1 cellular context compared by ENCODE assay signal in the genomic region with DNA sequence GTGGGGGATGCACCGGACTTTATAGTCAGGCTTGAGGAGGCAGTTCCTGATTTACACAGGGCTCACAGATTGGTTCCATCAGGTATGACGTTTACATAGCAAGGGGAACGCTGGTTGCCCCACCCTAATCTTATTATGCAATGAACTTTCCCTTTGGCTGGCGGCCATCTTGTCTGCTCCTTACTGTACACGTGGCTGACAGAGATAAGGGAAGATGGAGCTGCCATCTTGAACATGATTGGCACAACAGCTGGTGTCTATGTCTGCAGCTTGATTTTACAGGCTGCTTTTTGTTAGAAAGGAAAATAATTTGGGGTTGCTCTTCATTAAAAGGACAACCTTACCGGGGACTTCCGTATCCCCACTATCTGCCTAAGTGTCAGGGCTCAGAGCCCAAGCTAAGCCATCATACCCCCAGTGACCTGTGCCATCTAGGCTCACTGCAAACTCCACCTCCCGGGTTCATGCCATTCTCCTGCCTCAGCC.
A peak's percentile ranks its signal among the peaks of the same experiment; 100 is the strongest.
TF ChIP-seq lines count a peak whose summit lies in the region.

No MANE protein-coding gene starts in this region.

TF ChIP-seq in K562, 482 proteins besides CTCF, POLR2A, EP300 and RAD21 (continued from another document and continues in another):
- TF ChIP-seq FOXM1 (IDR thresholded peaks at IDR 0.05; ENCODE audit: low read depth) (no peak; the same call in 1 of the 2 replicates), FOXM1 (CRISPR knock-in tag; IDR thresholded peaks at IDR 0.05; ENCODE audit: low read depth) (no peak), POLR2G (IDR thresholded peaks at IDR 0.05; ENCODE audit: low read depth, low read length) (no peak), MXI1 (IDR thresholded peaks at IDR 0.05; ENCODE audit: low read depth, low read length) (no peak), ILF3 (IDR thresholded peaks at IDR 0.05; ENCODE audit: borderline replicate concordance) (no peak), HCFC1 (IDR thresholded peaks at IDR 0.05; ENCODE audit: low read depth, low read length) (no peak), CBX3 (IDR thresholded peaks at IDR 0.05; ENCODE audit: borderline replicate concordance in 1 of 2, low read length in 2 of 2) (peak in 1 of 2 experiments; percentile 37; a peak in 1 of 3 replicates), WHSC1 (IDR thresholded peaks at IDR 0.05; ENCODE audit: low read length) (no peak), CREM (IDR thresholded peaks at IDR 0.05; ENCODE audit: low read depth) (peak; percentile 77), HNRNPL (IDR thresholded peaks at IDR 0.05; ENCODE audit: low read depth, low read length) (no peak), ZNF239 (CRISPR knock-in tag; IDR thresholded peaks at IDR 0.05) (peak; percentile 70), MIER1 (IDR thresholded peaks at IDR 0.05; ENCODE audit: low read depth) (no peak), PRPF4 (IDR thresholded peaks at IDR 0.05; ENCODE audit: insufficient read depth, low read depth, low read length, poor library complexity, severe bottlenecking) (no peak), ZNF507 (tag; conservative IDR thresholded peaks at IDR 0.05) (no peak), TCF3 (CRISPR knock-in tag; IDR thresholded peaks at IDR 0.05) (peak; percentile 81)
- TF ChIP-seq, protein P1, sequence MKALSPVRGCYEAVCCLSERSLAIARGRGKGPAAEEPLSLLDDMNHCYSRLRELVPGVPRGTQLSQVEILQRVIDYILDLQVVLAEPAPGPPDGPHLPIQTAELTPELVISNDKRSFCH (CRISPR knock-in tag; IDR thresholded peaks at IDR 0.05) = no peak
- TF ChIP-seq, protein P1 (tag; IDR thresholded peaks at IDR 0.05) = peak; percentile 86
- TF ChIP-seq, protein P2, sequence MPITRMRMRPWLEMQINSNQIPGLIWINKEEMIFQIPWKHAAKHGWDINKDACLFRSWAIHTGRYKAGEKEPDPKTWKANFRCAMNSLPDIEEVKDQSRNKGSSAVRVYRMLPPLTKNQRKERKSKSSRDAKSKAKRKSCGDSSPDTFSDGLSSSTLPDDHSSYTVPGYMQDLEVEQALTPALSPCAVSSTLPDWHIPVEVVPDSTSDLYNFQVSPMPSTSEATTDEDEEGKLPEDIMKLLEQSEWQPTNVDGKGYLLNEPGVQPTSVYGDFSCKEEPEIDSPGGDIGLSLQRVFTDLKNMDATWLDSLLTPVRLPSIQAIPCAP (CRISPR knock-in tag; IDR thresholded peaks at IDR 0.05; ENCODE audit: borderline replicate concordance) = no peak
- TF ChIP-seq, protein P3, sequence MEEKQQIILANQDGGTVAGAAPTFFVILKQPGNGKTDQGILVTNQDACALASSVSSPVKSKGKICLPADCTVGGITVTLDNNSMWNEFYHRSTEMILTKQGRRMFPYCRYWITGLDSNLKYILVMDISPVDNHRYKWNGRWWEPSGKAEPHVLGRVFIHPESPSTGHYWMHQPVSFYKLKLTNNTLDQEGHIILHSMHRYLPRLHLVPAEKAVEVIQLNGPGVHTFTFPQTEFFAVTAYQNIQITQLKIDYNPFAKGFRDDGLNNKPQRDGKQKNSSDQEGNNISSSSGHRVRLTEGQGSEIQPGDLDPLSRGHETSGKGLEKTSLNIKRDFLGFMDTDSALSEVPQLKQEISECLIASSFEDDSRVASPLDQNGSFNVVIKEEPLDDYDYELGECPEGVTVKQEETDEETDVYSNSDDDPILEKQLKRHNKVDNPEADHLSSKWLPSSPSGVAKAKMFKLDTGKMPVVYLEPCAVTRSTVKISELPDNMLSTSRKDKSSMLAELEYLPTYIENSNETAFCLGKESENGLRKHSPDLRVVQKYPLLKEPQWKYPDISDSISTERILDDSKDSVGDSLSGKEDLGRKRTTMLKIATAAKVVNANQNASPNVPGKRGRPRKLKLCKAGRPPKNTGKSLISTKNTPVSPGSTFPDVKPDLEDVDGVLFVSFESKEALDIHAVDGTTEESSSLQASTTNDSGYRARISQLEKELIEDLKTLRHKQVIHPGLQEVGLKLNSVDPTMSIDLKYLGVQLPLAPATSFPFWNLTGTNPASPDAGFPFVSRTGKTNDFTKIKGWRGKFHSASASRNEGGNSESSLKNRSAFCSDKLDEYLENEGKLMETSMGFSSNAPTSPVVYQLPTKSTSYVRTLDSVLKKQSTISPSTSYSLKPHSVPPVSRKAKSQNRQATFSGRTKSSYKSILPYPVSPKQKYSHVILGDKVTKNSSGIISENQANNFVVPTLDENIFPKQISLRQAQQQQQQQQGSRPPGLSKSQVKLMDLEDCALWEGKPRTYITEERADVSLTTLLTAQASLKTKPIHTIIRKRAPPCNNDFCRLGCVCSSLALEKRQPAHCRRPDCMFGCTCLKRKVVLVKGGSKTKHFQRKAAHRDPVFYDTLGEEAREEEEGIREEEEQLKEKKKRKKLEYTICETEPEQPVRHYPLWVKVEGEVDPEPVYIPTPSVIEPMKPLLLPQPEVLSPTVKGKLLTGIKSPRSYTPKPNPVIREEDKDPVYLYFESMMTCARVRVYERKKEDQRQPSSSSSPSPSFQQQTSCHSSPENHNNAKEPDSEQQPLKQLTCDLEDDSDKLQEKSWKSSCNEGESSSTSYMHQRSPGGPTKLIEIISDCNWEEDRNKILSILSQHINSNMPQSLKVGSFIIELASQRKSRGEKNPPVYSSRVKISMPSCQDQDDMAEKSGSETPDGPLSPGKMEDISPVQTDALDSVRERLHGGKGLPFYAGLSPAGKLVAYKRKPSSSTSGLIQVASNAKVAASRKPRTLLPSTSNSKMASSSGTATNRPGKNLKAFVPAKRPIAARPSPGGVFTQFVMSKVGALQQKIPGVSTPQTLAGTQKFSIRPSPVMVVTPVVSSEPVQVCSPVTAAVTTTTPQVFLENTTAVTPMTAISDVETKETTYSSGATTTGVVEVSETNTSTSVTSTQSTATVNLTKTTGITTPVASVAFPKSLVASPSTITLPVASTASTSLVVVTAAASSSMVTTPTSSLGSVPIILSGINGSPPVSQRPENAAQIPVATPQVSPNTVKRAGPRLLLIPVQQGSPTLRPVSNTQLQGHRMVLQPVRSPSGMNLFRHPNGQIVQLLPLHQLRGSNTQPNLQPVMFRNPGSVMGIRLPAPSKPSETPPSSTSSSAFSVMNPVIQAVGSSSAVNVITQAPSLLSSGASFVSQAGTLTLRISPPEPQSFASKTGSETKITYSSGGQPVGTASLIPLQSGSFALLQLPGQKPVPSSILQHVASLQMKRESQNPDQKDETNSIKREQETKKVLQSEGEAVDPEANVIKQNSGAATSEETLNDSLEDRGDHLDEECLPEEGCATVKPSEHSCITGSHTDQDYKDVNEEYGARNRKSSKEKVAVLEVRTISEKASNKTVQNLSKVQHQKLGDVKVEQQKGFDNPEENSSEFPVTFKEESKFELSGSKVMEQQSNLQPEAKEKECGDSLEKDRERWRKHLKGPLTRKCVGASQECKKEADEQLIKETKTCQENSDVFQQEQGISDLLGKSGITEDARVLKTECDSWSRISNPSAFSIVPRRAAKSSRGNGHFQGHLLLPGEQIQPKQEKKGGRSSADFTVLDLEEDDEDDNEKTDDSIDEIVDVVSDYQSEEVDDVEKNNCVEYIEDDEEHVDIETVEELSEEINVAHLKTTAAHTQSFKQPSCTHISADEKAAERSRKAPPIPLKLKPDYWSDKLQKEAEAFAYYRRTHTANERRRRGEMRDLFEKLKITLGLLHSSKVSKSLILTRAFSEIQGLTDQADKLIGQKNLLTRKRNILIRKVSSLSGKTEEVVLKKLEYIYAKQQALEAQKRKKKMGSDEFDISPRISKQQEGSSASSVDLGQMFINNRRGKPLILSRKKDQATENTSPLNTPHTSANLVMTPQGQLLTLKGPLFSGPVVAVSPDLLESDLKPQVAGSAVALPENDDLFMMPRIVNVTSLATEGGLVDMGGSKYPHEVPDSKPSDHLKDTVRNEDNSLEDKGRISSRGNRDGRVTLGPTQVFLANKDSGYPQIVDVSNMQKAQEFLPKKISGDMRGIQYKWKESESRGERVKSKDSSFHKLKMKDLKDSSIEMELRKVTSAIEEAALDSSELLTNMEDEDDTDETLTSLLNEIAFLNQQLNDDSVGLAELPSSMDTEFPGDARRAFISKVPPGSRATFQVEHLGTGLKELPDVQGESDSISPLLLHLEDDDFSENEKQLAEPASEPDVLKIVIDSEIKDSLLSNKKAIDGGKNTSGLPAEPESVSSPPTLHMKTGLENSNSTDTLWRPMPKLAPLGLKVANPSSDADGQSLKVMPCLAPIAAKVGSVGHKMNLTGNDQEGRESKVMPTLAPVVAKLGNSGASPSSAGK (IDR thresholded peaks at IDR 0.05) = peak; percentile 66
- TF ChIP-seq, protein P4, sequence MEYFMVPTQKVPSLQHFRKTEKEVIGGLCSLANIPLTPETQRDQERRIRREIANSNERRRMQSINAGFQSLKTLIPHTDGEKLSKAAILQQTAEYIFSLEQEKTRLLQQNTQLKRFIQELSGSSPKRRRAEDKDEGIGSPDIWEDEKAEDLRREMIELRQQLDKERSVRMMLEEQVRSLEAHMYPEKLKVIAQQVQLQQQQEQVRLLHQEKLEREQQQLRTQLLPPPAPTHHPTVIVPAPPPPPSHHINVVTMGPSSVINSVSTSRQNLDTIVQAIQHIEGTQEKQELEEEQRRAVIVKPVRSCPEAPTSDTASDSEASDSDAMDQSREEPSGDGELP (CRISPR knock-in tag; IDR thresholded peaks at IDR 0.05; ENCODE audit: borderline replicate concordance) = peak; percentile 81
- TF ChIP-seq, protein P5, sequence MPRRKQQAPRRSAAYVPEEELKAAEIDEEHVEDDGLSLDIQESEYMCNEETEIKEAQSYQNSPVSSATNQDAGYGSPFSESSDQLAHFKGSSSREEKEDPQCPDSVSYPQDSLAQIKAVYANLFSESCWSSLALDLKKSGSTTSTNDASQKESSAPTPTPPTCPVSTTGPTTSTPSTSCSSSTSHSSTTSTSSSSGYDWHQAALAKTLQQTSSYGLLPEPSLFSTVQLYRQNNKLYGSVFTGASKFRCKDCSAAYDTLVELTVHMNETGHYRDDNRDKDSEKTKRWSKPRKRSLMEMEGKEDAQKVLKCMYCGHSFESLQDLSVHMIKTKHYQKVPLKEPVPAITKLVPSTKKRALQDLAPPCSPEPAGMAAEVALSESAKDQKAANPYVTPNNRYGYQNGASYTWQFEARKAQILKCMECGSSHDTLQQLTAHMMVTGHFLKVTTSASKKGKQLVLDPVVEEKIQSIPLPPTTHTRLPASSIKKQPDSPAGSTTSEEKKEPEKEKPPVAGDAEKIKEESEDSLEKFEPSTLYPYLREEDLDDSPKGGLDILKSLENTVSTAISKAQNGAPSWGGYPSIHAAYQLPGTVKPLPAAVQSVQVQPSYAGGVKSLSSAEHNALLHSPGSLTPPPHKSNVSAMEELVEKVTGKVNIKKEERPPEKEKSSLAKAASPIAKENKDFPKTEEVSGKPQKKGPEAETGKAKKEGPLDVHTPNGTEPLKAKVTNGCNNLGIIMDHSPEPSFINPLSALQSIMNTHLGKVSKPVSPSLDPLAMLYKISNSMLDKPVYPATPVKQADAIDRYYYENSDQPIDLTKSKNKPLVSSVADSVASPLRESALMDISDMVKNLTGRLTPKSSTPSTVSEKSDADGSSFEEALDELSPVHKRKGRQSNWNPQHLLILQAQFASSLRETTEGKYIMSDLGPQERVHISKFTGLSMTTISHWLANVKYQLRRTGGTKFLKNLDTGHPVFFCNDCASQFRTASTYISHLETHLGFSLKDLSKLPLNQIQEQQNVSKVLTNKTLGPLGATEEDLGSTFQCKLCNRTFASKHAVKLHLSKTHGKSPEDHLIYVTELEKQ (CRISPR knock-in tag; IDR thresholded peaks at IDR 0.05) = peak; percentile 56; the same call in 1 of the 2 replicates
- TF ChIP-seq, protein P6, sequence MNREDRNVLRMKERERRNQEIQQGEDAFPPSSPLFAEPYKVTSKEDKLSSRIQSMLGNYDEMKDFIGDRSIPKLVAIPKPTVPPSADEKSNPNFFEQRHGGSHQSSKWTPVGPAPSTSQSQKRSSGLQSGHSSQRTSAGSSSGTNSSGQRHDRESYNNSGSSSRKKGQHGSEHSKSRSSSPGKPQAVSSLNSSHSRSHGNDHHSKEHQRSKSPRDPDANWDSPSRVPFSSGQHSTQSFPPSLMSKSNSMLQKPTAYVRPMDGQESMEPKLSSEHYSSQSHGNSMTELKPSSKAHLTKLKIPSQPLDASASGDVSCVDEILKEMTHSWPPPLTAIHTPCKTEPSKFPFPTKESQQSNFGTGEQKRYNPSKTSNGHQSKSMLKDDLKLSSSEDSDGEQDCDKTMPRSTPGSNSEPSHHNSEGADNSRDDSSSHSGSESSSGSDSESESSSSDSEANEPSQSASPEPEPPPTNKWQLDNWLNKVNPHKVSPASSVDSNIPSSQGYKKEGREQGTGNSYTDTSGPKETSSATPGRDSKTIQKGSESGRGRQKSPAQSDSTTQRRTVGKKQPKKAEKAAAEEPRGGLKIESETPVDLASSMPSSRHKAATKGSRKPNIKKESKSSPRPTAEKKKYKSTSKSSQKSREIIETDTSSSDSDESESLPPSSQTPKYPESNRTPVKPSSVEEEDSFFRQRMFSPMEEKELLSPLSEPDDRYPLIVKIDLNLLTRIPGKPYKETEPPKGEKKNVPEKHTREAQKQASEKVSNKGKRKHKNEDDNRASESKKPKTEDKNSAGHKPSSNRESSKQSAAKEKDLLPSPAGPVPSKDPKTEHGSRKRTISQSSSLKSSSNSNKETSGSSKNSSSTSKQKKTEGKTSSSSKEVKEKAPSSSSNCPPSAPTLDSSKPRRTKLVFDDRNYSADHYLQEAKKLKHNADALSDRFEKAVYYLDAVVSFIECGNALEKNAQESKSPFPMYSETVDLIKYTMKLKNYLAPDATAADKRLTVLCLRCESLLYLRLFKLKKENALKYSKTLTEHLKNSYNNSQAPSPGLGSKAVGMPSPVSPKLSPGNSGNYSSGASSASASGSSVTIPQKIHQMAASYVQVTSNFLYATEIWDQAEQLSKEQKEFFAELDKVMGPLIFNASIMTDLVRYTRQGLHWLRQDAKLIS (CRISPR knock-in tag; IDR thresholded peaks at IDR 0.05) = no peak
- TF ChIP-seq, protein P7, sequence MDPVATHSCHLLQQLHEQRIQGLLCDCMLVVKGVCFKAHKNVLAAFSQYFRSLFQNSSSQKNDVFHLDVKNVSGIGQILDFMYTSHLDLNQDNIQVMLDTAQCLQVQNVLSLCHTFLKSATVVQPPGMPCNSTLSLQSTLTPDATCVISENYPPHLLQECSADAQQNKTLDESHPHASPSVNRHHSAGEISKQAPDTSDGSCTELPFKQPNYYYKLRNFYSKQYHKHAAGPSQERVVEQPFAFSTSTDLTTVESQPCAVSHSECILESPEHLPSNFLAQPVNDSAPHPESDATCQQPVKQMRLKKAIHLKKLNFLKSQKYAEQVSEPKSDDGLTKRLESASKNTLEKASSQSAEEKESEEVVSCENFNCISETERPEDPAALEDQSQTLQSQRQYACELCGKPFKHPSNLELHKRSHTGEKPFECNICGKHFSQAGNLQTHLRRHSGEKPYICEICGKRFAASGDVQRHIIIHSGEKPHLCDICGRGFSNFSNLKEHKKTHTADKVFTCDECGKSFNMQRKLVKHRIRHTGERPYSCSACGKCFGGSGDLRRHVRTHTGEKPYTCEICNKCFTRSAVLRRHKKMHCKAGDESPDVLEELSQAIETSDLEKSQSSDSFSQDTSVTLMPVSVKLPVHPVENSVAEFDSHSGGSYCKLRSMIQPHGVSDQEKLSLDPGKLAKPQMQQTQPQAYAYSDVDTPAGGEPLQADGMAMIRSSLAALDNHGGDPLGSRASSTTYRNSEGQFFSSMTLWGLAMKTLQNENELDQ (CRISPR knock-in tag; IDR thresholded peaks at IDR 0.05; ENCODE audit: borderline replicate concordance) = no peak
